Comparison of ENCODE assay signal across 1 cellular context in the genomic region with DNA sequence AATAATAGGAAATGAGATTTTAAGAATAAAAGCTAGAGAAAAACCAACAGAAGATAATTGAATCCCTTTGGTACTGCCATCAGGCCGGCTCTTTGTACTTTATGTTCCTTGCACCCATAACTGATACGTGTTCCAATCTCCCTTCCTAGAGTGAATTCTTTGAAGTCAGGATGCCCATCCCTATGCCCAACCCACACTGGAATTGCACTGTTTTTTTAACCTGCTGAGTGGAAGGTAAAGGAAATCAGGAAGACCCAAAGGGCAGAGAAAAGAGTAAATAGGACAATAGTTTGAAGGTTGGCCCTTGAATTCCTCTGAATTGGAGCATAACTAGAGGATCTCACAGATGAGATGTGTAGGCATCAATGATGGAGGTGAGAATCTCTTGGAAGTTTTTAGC.
A peak's percentile ranks its signal among the peaks of the same experiment; 100 is the strongest.
TF ChIP-seq lines count a peak whose summit lies in the region.

No MANE protein-coding gene starts in this region.

TF ChIP-seq in HepG2, 621 proteins besides CTCF, POLR2A, EP300 and RAD21:
- peak; percentile 27; the same call in 1 of the 2 replicates for TF ChIP-seq TCF7 (IDR thresholded peaks at IDR 0.05; ENCODE audit: low read depth)
- TF ChIP-seq, protein P1, sequence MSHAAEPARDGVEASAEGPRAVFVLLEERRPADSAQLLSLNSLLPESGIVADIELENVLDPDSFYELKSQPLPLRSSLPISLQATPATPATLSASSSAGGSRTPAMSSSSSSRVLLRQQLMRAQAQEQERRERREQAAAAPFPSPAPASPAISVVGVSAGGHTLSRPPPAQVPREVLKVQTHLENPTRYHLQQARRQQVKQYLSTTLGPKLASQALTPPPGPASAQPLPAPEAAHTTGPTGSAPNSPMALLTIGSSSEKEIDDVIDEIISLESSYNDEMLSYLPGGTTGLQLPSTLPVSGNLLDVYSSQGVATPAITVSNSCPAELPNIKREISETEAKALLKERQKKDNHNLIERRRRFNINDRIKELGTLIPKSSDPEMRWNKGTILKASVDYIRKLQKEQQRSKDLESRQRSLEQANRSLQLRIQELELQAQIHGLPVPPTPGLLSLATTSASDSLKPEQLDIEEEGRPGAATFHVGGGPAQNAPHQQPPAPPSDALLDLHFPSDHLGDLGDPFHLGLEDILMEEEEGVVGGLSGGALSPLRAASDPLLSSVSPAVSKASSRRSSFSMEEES (CRISPR knock-in tag; IDR thresholded peaks at IDR 0.05): no peak
- 0 out of 2 replicates have a peak, but pooled peaks have one; percentile 12 for TF ChIP-seq DMAP1 (CRISPR knock-in tag; IDR thresholded peaks at IDR 0.05)
- 0 out of 2 replicates have a peak, but pooled peaks have one; percentile 33 for TF ChIP-seq BCL6 (CRISPR knock-in tag; IDR thresholded peaks at IDR 0.05)
- TF ChIP-seq ZNF709 (CRISPR knock-in tag; IDR thresholded peaks at IDR 0.05): no peak
- TF ChIP-seq PHF5A (CRISPR knock-in tag; IDR thresholded peaks at IDR 0.05; ENCODE audit: low read depth, unreplicated experiment): no peak
TF ChIP-seq in HepG2: peak in this region for 3.
